In genomic region chr13:91785435-91786137, GRCh38 we compare ENCODE assay signal across 1 cellular context.
TF ChIP-seq lines count a peak whose summit lies in the region.

No MANE protein-coding gene starts in this region.

TF ChIP-seq in GM23338, 12 proteins besides CTCF, POLR2A, EP300 and RAD21 (continued from another document):
- TF ChIP-seq, protein P1, sequence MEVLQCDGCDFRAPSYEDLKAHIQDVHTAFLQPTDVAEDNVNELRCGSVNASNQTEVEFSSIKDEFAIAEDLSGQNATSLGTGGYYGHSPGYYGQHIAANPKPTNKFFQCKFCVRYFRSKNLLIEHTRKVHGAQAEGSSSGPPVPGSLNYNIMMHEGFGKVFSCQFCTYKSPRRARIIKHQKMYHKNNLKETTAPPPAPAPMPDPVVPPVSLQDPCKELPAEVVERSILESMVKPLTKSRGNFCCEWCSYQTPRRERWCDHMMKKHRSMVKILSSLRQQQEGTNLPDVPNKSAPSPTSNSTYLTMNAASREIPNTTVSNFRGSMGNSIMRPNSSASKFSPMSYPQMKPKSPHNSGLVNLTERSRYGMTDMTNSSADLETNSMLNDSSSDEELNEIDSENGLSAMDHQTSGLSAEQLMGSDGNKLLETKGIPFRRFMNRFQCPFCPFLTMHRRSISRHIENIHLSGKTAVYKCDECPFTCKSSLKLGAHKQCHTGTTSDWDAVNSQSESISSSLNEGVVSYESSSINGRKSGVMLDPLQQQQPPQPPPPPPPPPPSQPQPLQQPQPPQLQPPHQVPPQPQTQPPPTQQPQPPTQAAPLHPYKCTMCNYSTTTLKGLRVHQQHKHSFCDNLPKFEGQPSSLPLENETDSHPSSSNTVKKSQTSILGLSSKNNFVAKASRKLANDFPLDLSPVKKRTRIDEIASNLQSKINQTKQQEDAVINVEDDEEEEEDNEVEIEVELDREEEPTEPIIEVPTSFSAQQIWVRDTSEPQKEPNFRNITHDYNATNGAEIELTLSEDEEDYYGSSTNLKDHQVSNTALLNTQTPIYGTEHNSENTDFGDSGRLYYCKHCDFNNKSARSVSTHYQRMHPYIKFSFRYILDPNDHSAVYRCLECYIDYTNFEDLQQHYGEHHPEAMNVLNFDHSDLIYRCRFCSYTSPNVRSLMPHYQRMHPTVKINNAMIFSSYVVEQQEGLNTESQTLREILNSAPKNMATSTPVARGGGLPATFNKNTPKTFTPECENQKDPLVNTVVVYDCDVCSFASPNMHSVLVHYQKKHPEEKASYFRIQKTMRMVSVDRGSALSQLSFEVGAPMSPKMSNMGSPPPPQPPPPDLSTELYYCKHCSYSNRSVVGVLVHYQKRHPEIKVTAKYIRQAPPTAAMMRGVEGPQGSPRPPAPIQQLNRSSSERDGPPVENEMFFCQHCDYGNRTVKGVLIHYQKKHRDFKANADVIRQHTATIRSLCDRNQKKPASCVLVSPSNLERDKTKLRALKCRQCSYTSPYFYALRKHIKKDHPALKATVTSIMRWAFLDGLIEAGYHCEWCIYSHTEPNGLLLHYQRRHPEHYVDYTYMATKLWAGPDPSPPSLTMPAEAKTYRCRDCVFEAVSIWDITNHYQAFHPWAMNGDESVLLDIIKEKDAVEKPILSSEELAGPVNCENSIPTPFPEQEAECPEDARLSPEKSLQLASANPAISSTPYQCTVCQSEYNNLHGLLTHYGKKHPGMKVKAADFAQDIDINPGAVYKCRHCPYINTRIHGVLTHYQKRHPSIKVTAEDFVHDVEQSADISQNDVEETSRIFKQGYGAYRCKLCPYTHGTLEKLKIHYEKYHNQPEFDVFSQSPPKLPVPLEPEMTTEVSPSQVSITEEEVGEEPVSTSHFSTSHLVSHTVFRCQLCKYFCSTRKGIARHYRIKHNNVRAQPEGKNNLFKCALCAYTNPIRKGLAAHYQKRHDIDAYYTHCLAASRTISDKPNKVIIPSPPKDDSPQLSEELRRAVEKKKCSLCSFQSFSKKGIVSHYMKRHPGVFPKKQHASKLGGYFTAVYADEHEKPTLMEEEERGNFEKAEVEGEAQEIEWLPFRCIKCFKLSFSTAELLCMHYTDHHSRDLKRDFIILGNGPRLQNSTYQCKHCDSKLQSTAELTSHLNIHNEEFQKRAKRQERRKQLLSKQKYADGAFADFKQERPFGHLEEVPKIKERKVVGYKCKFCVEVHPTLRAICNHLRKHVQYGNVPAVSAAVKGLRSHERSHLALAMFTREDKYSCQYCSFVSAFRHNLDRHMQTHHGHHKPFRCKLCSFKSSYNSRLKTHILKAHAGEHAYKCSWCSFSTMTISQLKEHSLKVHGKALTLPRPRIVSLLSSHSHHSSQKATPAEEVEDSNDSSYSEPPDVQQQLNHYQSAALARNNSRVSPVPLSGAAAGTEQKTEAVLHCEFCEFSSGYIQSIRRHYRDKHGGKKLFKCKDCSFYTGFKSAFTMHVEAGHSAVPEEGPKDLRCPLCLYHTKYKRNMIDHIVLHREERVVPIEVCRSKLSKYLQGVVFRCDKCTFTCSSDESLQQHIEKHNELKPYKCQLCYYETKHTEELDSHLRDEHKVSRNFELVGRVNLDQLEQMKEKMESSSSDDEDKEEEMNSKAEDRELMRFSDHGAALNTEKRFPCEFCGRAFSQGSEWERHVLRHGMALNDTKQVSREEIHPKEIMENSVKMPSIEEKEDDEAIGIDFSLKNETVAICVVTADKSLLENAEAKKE (CRISPR knock-in tag; IDR thresholded peaks at IDR 0.05): no peak
- TF ChIP-seq NANOG (IDR thresholded peaks at IDR 0.05; ENCODE audit: borderline replicate concordance) (no peak), ETS1 (IDR thresholded peaks at IDR 0.05) (no peak)
- TF ChIP-seq, protein P2, sequence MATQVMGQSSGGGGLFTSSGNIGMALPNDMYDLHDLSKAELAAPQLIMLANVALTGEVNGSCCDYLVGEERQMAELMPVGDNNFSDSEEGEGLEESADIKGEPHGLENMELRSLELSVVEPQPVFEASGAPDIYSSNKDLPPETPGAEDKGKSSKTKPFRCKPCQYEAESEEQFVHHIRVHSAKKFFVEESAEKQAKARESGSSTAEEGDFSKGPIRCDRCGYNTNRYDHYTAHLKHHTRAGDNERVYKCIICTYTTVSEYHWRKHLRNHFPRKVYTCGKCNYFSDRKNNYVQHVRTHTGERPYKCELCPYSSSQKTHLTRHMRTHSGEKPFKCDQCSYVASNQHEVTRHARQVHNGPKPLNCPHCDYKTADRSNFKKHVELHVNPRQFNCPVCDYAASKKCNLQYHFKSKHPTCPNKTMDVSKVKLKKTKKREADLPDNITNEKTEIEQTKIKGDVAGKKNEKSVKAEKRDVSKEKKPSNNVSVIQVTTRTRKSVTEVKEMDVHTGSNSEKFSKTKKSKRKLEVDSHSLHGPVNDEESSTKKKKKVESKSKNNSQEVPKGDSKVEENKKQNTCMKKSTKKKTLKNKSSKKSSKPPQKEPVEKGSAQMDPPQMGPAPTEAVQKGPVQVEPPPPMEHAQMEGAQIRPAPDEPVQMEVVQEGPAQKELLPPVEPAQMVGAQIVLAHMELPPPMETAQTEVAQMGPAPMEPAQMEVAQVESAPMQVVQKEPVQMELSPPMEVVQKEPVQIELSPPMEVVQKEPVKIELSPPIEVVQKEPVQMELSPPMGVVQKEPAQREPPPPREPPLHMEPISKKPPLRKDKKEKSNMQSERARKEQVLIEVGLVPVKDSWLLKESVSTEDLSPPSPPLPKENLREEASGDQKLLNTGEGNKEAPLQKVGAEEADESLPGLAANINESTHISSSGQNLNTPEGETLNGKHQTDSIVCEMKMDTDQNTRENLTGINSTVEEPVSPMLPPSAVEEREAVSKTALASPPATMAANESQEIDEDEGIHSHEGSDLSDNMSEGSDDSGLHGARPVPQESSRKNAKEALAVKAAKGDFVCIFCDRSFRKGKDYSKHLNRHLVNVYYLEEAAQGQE (IDR thresholded peaks at IDR 0.05; ENCODE audit: unreplicated experiment): no peak
